18 cellular contexts compared by ENCODE assay signal in genomic region chr12:100824476-100824875, GRCh38. TPM values are rescaled to one million over a fixed set of nuclear protein-coding genes. Genes with fewer than 3 reads are reported as not detected.
"Had no signal": no experiment of that assay in that cellular context is flagged by ENCODE, and none has a peak within 500 bp of the region (broad histone marks: within the 10 kb centered on the region; RNA-seq: fewer than 3 reads in every experiment).

No MANE protein-coding gene starts in this region.

- H3K27ac ChIP-seq: breast epithelium, esophagus squamous epithelium, gastroesophageal sphincter, heart left ventricle, tibial artery had no signal

- H3K27me3 ChIP-seq: breast epithelium, esophagus squamous epithelium, gastroesophageal sphincter, heart left ventricle, tibial artery had no signal

- H3K36me3 ChIP-seq: breast epithelium, esophagus squamous epithelium, gastroesophageal sphincter, heart left ventricle, tibial artery had no signal

- DNase-seq: activated CD4-positive, alpha-beta T cell treated with anti-CD3 and anti-CD28 coated beads, Interleukin-2, amount 50 U/mL, for 4 hours; activated CD4-positive, CD25-positive, alpha-beta regulatory T cell treated with anti-CD3 and anti-CD28 coated beads, Interleukin-2, amount 50 U/mL, for 72 hours; activated CD8-positive, alpha-beta memory T cell treated with anti-CD3 and anti-CD28 coated beads, Interleukin-2, amount 50 U/mL, for 48 hours; activated naive CD4-positive, alpha-beta T cell; activated T-cell treated with anti-CD3 and anti-CD28 coated beads, Interleukin-2, amount 50 U/mL, for 4 hours; esophagus squamous epithelium; heart left ventricle; left cardiac atrium; midbrain; stimulated activated CD4-positive, alpha-beta T cell treated with anti-CD3 and anti-CD28 coated beads, Interleukin-4, amount 100 ng/mL, for 24 hours; stimulated activated naive CD8-positive, alpha-beta T cell treated with anti-CD3 and anti-CD28 coated beads, Interleukin-15, Interleukin-2, amounts not matched to agents 100 U/mL and 50 U/mL, for 24 hours; tibial artery had no signal

- H3K4me1 ChIP-seq: breast epithelium, esophagus squamous epithelium, gastroesophageal sphincter, heart left ventricle, tibial artery had no signal

- H3K9me3 ChIP-seq: breast epithelium, esophagus squamous epithelium, gastroesophageal sphincter, heart left ventricle, tibial artery had no signal

- ATAC-seq: activated T-cell treated with anti-CD3 and anti-CD28 coated beads, Interleukin-2, amount 50 U/mL, for 4 hours; gastroesophageal sphincter; heart left ventricle; left cardiac atrium; natural killer cell treated with Interleukin-12 subunit alpha and Interleukin-12 subunit beta and Interleukin-15 and Interleukin-18, amount 100 ng/mL, for 72 hours; stimulated activated naive CD8-positive, alpha-beta T cell treated with anti-CD3 and anti-CD28 coated beads, Interleukin-15, Interleukin-2, amounts not matched to agents 100 U/mL and 50 U/mL, for 24 hours had no signal

- H3K4me3 ChIP-seq: breast epithelium, esophagus squamous epithelium, gastroesophageal sphincter, heart left ventricle, tibial artery had no signal

RNA-seq across cellular contexts. Expression of gene ANO4, which starts 29.9 kb away (rescaled TPM):
- total RNA-seq: activated CD8-positive, alpha-beta memory T cell treated with anti-CD3 and anti-CD28 coated beads for 36 hours; activated T-cell treated with anti-CD3 and anti-CD28 coated beads, Interleukin-2, amount 50 U/mL, for 4 hours; activated T-helper 2 cell treated with anti-CD3 and anti-CD28 coated beads, Interferon-gamma antibody, Interleukin-2, Interleukin-4, amounts not matched to agents 10 μg/mL and 5 μg/mL and 100 μg/mL, durations not matched to agents 14 hours and 24 hours and 36 hours; natural killer cell treated with Interleukin-12 subunit alpha and Interleukin-12 subunit beta and Interleukin-15 and Interleukin-18, amount 100 ng/mL, for 72 hours; T-helper 2 cell treated with Interferon-gamma antibody and Interleukin-4, amounts not matched to agents 100 ng/mL and 5 ng/mL, for 36 hours had no signal
